9 cellular contexts compared by ENCODE assay signal in the genomic region with DNA sequence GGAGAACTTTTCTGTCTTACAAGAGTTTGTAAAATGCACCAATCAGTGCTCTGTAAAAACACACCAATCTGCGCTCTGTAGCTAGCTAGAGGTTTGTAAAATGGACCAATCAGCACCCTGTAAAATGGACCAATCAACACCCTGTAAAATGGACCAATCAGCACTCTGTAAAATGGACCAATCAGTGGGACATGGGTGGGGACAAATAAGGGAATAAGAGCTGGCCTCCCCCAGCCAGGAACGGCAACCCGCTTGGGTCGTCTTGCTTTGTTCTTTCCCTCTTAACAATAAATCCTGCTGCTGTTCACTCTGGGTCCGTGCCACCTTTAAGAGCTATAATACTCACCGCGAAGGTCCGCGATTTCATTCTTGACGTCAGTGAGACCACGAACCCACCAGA. TPM values are rescaled to one million over a fixed set of nuclear protein-coding genes. Genes with fewer than 3 reads are reported as not detected.
"Had no signal": no experiment of that assay in that cellular context is flagged by ENCODE, and none has a peak within 500 bp of the region (broad histone marks: within the 10 kb centered on the region; RNA-seq: fewer than 3 reads in every experiment).

No MANE protein-coding gene starts in this region.

- H3K4me2 ChIP-seq: GM23338 had no signal

- H3K4me1 Mint-ChIP-seq: GM23338, H9 had no signal

- H3K36me3 Mint-ChIP-seq: IgD-negative memory B cell had no signal

- FAIRE-seq: H1, H54, HepG2 had no signal

- H2AFZ ChIP-seq: GM23338 had no signal

- H3K27ac Mint-ChIP-seq: GM23338, H9 had no signal

- H3K4me3 ChIP-seq: GM23338 had no signal

- H3K4me3 Mint-ChIP-seq: GM23338, H9 had no signal

- DNase-seq: H9, HCEC 1CT had no signal

- H3K27ac ChIP-seq: HL-60 had no signal

- ATAC-seq: GM23338, HepG2 had no signal

RNA-seq across cellular contexts. Expression of gene KCNG4, which starts 18.5 kb away (rescaled TPM):
- total RNA-seq: H1, H9, HepG2, HT1080 had no signal
- polyA plus RNA-seq: GM23338, H1, HepG2, IgD-negative memory B cell had no signal

RNA-seq across cellular contexts. Expression of gene WFDC1, which starts 36.4 kb away (rescaled TPM):
- total RNA-seq: HepG2 had no signal
- polyA plus RNA-seq: HepG2, IgD-negative memory B cell had no signal
